In the genomic region with DNA sequence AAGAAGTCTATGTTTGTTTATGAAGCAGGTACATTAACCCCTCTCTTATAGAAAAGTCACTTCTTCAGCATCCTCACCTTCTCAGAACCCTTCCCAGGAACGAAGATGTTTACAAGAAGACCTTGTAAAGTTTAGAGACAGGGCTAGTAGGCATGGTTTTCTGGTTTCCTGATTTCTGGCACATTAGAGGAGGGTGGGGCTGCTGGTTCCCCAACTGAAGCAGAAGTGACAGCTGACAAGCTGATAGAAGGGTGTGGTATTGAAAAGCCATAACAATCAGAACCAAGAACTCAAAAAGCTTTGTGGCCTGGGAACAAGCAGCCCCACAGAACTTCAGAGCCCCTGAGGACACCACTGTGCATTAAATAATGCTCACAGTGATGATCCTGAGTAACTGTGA, we compare ENCODE assay signal across 15 cellular contexts.
A peak's percentile ranks its signal among the peaks of the same experiment; 100 is the strongest.
DNase-seq lines count a peak whose midpoint lies in the region; ATAC-seq, FAIRE-seq and TF ChIP-seq lines count a peak whose summit lies in the region.
"Had no signal": no experiment of that assay in that cellular context is flagged by ENCODE, and none has a peak within 500 bp of the region (broad histone marks: within the 10 kb centered on the region; RNA-seq: fewer than 3 reads in every experiment).

No MANE protein-coding gene starts in this region.

- no peaks in the 10 kb centered on the region for H3K36me3 ChIP-seq in right lobe of liver
- H3K36me3 ChIP-seq in HepG2 (replicated peaks in 1 of 2; ENCODE audit: control insufficient read depth in 1 of 2, insufficient read depth in 2 of 2, low read length in 2 of 2) = peaks cover 5 to 12% of the 10 kb centered on the region in 2 experiments; a peak in 4 of 5 replicates
- peaks cover 0 to 31% of the 10 kb centered on the region in 2 donors for H3K36me3 ChIP-seq in left lung

- DNase-seq in right lobe of liver (no peak), HepG2 (ENCODE audit: low spot score) (no peak), OCI-M1 (lab: John Stamatoyannopoulos, UW) (peak; percentile 13), left lung (no peak), NCI-H1048 (lab: John Stamatoyannopoulos, UW) (no peak), NCI-H69 (lab: John Stamatoyannopoulos, UW) (no peak), GM19238 (ENCODE audit: insufficient read length, low spot score) (no peak), GM10248 (ENCODE audit: extremely low spot score) (no peak)
- DNase-seq: foreskin melanocyte, left cardiac atrium, NCI-H1092 treated with DMSO at 0.1 percent for 48 hours, NCI-H82 had no signal

- H3K27ac ChIP-seq in right lobe of liver (no peak overlapping the region), HepG2 (ENCODE audit: extremely low read length, insufficient read depth, low read length) (no peak overlapping the region), left lung (peak overlapping the region in 1 of 2 donors; percentile 45)
- H3K27ac ChIP-seq: suprapubic skin had no signal

- TF ChIP-seq CTCF in right lobe of liver (IDR thresholded peaks at IDR 0.05) (no peak), HepG2 (CRISPR knock-in tag; IDR thresholded peaks at IDR 0.05) (no peak), left lung (IDR thresholded peaks at IDR 0.05) (no peak), GM10248 (IDR thresholded peaks at IDR 0.05; ENCODE audit: control extremely low read depth, extremely low read depth, low read depth, missing control alignments) (no peak)

- no peak for TF ChIP-seq EP300 in HepG2 (IDR thresholded peaks at IDR 0.05; ENCODE audit: low read depth in 2 of 2, low read length in 2 of 2)
- TF ChIP-seq EP300 in HepG2 (CRISPR knock-in tag; IDR thresholded peaks at IDR 0.05; ENCODE audit: borderline replicate concordance) = no peak

- H3K27me3 ChIP-seq in right lobe of liver = no peaks in the 10 kb centered on the region
- H3K27me3 ChIP-seq in HepG2 (ENCODE audit: control insufficient read depth in 1 of 2, insufficient read depth in 2 of 2, low read length in 2 of 2) = no peaks in the 10 kb centered on the region
- H3K27me3 ChIP-seq in left lung = no peaks in the 10 kb centered on the region
- H3K27me3 ChIP-seq: suprapubic skin had no signal

- no peak overlapping the region for H3K4me3 ChIP-seq in right lobe of liver
- H3K4me3 ChIP-seq in HepG2 (replicated peaks in 1 of 3; ENCODE audit: insufficient read depth in 1 of 3, low read depth in 2 of 3, low read length in 3 of 3) = no peak overlapping the region
- no peak overlapping the region for H3K4me3 ChIP-seq in left lung
- H3K4me3 ChIP-seq: suprapubic skin had no signal

- H3K4me2 ChIP-seq in HepG2 (ENCODE audit: low read depth, low read length) = no peak overlapping the region

- intact Hi-C loops in right lobe of liver (cut with DNase I) (no loop called here), HepG2 (cut with micrococcal nuclease; ENCODE audit: unreplicated experiment) (no loop called here), left lung (cut with DNase I) (no loop called here)

- no TSS peak for BruUV-seq in HepG2 (replicated peaks; lab: Mats Ljungman, UMichigan)

- in situ Hi-C loops in HepG2 (cut with HindIII; ENCODE audit: extremely low pct_ligation_motif_present, low pct_unique_long_range_greater_than_20kb) = no loop called here

- no CpG with 5 or more reads among the region's 1 CpG for whole genome bisulfite sequencing in right lobe of liver (ENCODE audit: insufficient coverage, low coverage, low lambda C conversion rate, missing lambda C conversion rate)
- 100% methylated on average over 1 of the region's 1 CpG for WGBS in HepG2 (ENCODE audit: low lambda C conversion rate)

- TF ChIP-seq POLR2A in right lobe of liver (IDR thresholded peaks at IDR 0.05) (no peak), HepG2 (IDR thresholded peaks at IDR 0.05; ENCODE audit: insufficient read depth in 1 of 2, low read depth in 2 of 2, low read length in 2 of 2) (no peak)

- peaks cover 0 to 6% (median 0%) of the 10 kb centered on the region in 4 donors for H3K4me1 ChIP-seq in right lobe of liver
- peaks cover 32% of the 10 kb centered on the region for H3K4me1 ChIP-seq in HepG2 (ENCODE audit: insufficient read depth, low read length)
- H3K4me1 ChIP-seq in left lung = peaks cover 0 to 57% of the 10 kb centered on the region in 2 donors

- H3K9ac ChIP-seq in HepG2 (ENCODE audit: insufficient read depth, low read depth, low read length) = no peak overlapping the region

- TF ChIP-seq RAD21 in HepG2 (CRISPR knock-in tag; IDR thresholded peaks at IDR 0.05) = no peak

- H3K79me2 ChIP-seq in HepG2 (ENCODE audit: insufficient read depth, low read length) = no peaks in the 10 kb centered on the region

- H2AFZ ChIP-seq in HepG2 (ENCODE audit: low read length) = no peak overlapping the region

- H4K20me1 ChIP-seq in HepG2 (ENCODE audit: insufficient read depth, low read length) = no peaks in the 10 kb centered on the region

- H3K9me3 ChIP-seq in right lobe of liver = no peaks in the 10 kb centered on the region
- no peaks in the 10 kb centered on the region for H3K9me3 ChIP-seq in HepG2 (ENCODE audit: low read length)
- no peaks in the 10 kb centered on the region for H3K9me3 ChIP-seq in left lung
- H3K9me3 ChIP-seq: suprapubic skin had no signal

- CTCF ChIA-PET in HepG2 (lab: Yijun Ruan, JAX; ENCODE audit: low intra/inter-chr PET ratio, low total read pairs) (no interaction called here), GM10248 (lab: Yijun Ruan, JAX) (interaction anchor here (1.4 to 1.9 kb wide), 4 partner anchors 24 to 93 kb away, joined by 4 to 5 read pairs (median 4); no protein-coding TSS in a partner anchor)

- no peak for FAIRE-seq in HepG2 (lab: Jason Lieb, UNC)
- FAIRE-seq: colon, G401.6 had no signal

- ATAC-seq in right lobe of liver = peak; percentile 25 to 45 (median 41)
- no peak for ATAC-seq in HepG2
- ATAC-seq in left lung = peak; percentile 52

- POLR2A ChIA-PET in HepG2 (lab: Yijun Ruan, JAX) (no interaction called here), GM10248 (lab: Yijun Ruan, JAX) (interaction anchor here (1.0 kb wide), 1 partner anchor 27 kb away, joined by 6 read pairs; no protein-coding TSS in a partner anchor)

TF ChIP-seq in HepG2, 621 proteins besides CTCF, POLR2A, EP300 and RAD21:
- TF ChIP-seq NONO (IDR thresholded peaks at IDR 0.05) = no peak
- no peak for TF ChIP-seq NONO (CRISPR knock-in tag; conservative IDR thresholded peaks at IDR 0.05)
- no peak for TF ChIP-seq ZNF337 (CRISPR knock-in tag; IDR thresholded peaks at IDR 0.05; ENCODE audit: borderline replicate concordance, low read depth)
- TF ChIP-seq KDM1A (CRISPR knock-in tag; IDR thresholded peaks at IDR 0.05) = no peak
- no peak for TF ChIP-seq GABPB1 (CRISPR knock-in tag; IDR thresholded peaks at IDR 0.05)
- TF ChIP-seq MED1 (CRISPR knock-in tag; IDR thresholded peaks at IDR 0.05) = no peak
- TF ChIP-seq TOPORS (CRISPR knock-in tag; IDR thresholded peaks at IDR 0.05) = no peak
- no peak for TF ChIP-seq ZNF556 (CRISPR knock-in tag; IDR thresholded peaks at IDR 0.05; ENCODE audit: borderline replicate concordance)
- TF ChIP-seq, protein P1, sequence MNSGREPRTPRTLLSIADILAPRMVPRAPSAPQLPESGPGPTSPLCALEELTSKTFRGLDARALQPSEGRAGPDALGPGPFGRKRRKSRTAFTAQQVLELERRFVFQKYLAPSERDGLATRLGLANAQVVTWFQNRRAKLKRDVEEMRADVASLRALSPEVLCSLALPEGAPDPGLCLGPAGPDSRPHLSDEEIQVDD (CRISPR knock-in tag; IDR thresholded peaks at IDR 0.05; ENCODE audit: borderline replicate concordance) = no peak
- TF ChIP-seq SKI (IDR thresholded peaks at IDR 0.05; ENCODE audit: partially characterized antibody) = no peak
- TF ChIP-seq ESRRA (CRISPR knock-in tag; IDR thresholded peaks at IDR 0.05; ENCODE audit: low read depth) = no peak
- TF ChIP-seq SATB2 (CRISPR knock-in tag; IDR thresholded peaks at IDR 0.05) = no peak
- TF ChIP-seq E2F1 (CRISPR knock-in tag; IDR thresholded peaks at IDR 0.05) = no peak
TF ChIP-seq in HepG2: peak in this region for 0.
